14 cellular contexts compared by ENCODE assay signal in the genomic region with DNA sequence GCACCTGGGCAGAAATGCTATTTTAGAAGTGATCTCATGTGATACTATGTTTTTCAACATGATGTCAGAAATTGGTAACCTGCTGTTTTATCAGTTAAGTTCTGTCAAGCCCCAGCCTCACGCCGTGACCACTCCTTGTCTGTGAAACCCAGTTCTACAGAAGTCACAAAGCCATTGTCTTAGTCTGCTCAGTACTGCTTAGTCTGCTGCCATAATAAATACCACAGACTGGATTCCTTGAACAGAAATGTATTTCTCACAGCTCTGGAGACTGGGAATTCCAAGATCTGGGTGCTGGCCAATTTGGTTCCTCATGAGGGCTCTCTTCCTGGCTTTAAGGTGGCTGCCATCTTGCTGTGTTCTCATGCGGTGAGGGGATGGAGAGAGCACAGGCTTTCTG.
DNase-seq lines count a peak whose midpoint lies in the region; ATAC-seq, FAIRE-seq and TF ChIP-seq lines count a peak whose summit lies in the region.
"Had no signal": no experiment of that assay in that cellular context is flagged by ENCODE, and none has a peak within 500 bp of the region (broad histone marks: within the 10 kb centered on the region; RNA-seq: fewer than 3 reads in every experiment).

No MANE protein-coding gene starts in this region.

- POLR2A ChIA-PET in MCF 10A (lab: Yijun Ruan, JAX) (interaction anchor here (0.6 to 8.0 kb wide), 18 partner anchors 8 to 252 kb away, joined by 3 to 88 read pairs (median 4); partner anchors contain the start of gene HIF1A), PC-9 (lab: Charles Lee; ENCODE audit: unreplicated experiment) (interaction anchor here (0.7 kb wide), 1 partner anchor 26 kb away, joined by 4 read pairs; no protein-coding TSS in a partner anchor)

- no peaks in the 10 kb centered on the region for H3K9me3 Mint-ChIP-seq in MCF 10A (ENCODE audit: unreplicated experiment)
- H3K9me3 Mint-ChIP-seq in astrocyte (ENCODE audit: unreplicated experiment) = no peaks in the 10 kb centered on the region

- H3K9ac ChIP-seq in astrocyte (ENCODE audit: low read length) = no peak overlapping the region
- H3K9ac ChIP-seq: BLaER1 had no signal

- H3K4me1 ChIP-seq in breast epithelium (no peaks in the 10 kb centered on the region), astrocyte (ENCODE audit: insufficient read depth, low read length) (peaks cover 26% of the 10 kb centered on the region), left lung (peaks cover 15 to 64% of the 10 kb centered on the region in 2 donors), upper lobe of right lung (peaks cover 37% of the 10 kb centered on the region), PC-9 (replicated peaks; ENCODE audit: insufficient read depth) (peaks cover 2% of the 10 kb centered on the region; the same call in 1 of the 2 replicates)

- H3K36me3 ChIP-seq in breast epithelium = no peaks in the 10 kb centered on the region
- no peaks in the 10 kb centered on the region for H3K36me3 ChIP-seq in astrocyte (ENCODE audit: insufficient read depth, low read length)
- H3K36me3 ChIP-seq in left lung = no peaks in the 10 kb centered on the region
- no peaks in the 10 kb centered on the region for H3K36me3 ChIP-seq in upper lobe of right lung
- peaks cover 4% of the 10 kb centered on the region; the same call in 1 of the 2 replicates for H3K36me3 ChIP-seq in PC-9 (ENCODE audit: low read depth)
- H3K36me3 ChIP-seq: cardiac muscle cell, pancreas had no signal

- DNase-seq in MCF 10A (ENCODE audit: unreplicated experiment) = no peak
- no peak for DNase-seq in breast epithelium (ENCODE audit: low spot score in 2 of 2)
- peak; percentile 76 for DNase-seq in astrocyte (ENCODE audit: low read depth)
- no peak for DNase-seq in left lung
- DNase-seq in upper lobe of right lung = no peak
- no peak for DNase-seq in PC-9
- no peak for DNase-seq in NCI-H1417 (lab: John Stamatoyannopoulos, UW)
- DNase-seq: H7, NCI-H2081, pancreas, testis had no signal

- H3K79me2 ChIP-seq in astrocyte (ENCODE audit: insufficient read depth, low read length) (no peaks in the 10 kb centered on the region), PC-9 (ENCODE audit: low read depth) (no peaks in the 10 kb centered on the region)

- H3K27me3 Mint-ChIP-seq in MCF 10A (ENCODE audit: insufficient read depth, unreplicated experiment) = no peaks in the 10 kb centered on the region
- no peaks in the 10 kb centered on the region for H3K27me3 Mint-ChIP-seq in astrocyte (ENCODE audit: low read depth, unreplicated experiment)

- H3K4me3 ChIP-seq in breast epithelium = no peak overlapping the region
- H3K4me3 ChIP-seq in astrocyte (ENCODE audit: insufficient read depth, low read depth, low read length) = no peak overlapping the region
- H3K4me3 ChIP-seq in left lung = no peak overlapping the region
- no peak overlapping the region for H3K4me3 ChIP-seq in upper lobe of right lung
- H3K4me3 ChIP-seq in PC-9 = no peak overlapping the region
- H3K4me3 ChIP-seq: BLaER1, cardiac muscle cell, pancreas, testis had no signal

- no peak overlapping the region for H3K4me3 Mint-ChIP-seq in MCF 10A (ENCODE audit: unreplicated experiment)
- H3K4me3 Mint-ChIP-seq in astrocyte (ENCODE audit: unreplicated experiment) = no peak overlapping the region

- H3K27ac ChIP-seq in breast epithelium (peak overlapping the region in 1 of 2 donors; percentile 14), astrocyte (ENCODE audit: low read depth, low read length) (peak overlapping the region; percentile 17), left lung (peak overlapping the region; percentile 54 to 60), upper lobe of right lung (no peak overlapping the region), PC-9 (no peak overlapping the region)
- H3K27ac ChIP-seq: BLaER1, cardiac muscle cell, testis had no signal

- H3K27ac Mint-ChIP-seq in MCF 10A (ENCODE audit: low read depth, unreplicated experiment) = peak overlapping the region; percentile 76
- H3K27ac Mint-ChIP-seq in astrocyte (ENCODE audit: unreplicated experiment) = peak overlapping the region; percentile 48

- TF ChIP-seq CTCF in MCF 10A (IDR thresholded peaks at IDR 0.05; ENCODE audit: unreplicated experiment) (no peak), breast epithelium (IDR thresholded peaks at IDR 0.05) (no peak), astrocyte (IDR thresholded peaks at IDR 0.05; ENCODE audit: insufficient read depth, low read depth, low read length) (no peak), left lung (IDR thresholded peaks at IDR 0.05) (no peak), upper lobe of right lung (IDR thresholded peaks at IDR 0.05) (no peak), PC-9 (conservative IDR thresholded peaks at IDR 0.05) (no peak)

- H3K36me3 Mint-ChIP-seq in MCF 10A (ENCODE audit: insufficient read depth, unreplicated experiment) (no peaks in the 10 kb centered on the region), astrocyte (ENCODE audit: low read depth, unreplicated experiment) (peaks cover 4% of the 10 kb centered on the region)

- H3K27me3 ChIP-seq in breast epithelium (no peaks in the 10 kb centered on the region), astrocyte (ENCODE audit: insufficient read depth, low read length) (no peaks in the 10 kb centered on the region), left lung (no peaks in the 10 kb centered on the region), upper lobe of right lung (no peaks in the 10 kb centered on the region), PC-9 (ENCODE audit: insufficient read depth, low read depth) (no peaks in the 10 kb centered on the region)
- H3K27me3 ChIP-seq: BLaER1, cardiac muscle cell, pancreas, testis had no signal

- ATAC-seq in left lung = no peak
- peak; percentile 20 for ATAC-seq in upper lobe of right lung
- ATAC-seq in HG03439 (IDR thresholded peaks at IDR 0.05; ENCODE audit: unreplicated experiment) = no peak

- CTCF ChIA-PET in MCF 10A (lab: Yijun Ruan, JAX) (interaction anchor here (0.6 to 2.7 kb wide), 8 partner anchors 15 to 240 kb away, joined by 3 to 10 read pairs (median 5); no protein-coding TSS in a partner anchor), PC-9 (lab: Charles Lee) (interaction anchor here (0.6 kb wide), 1 partner anchor 23 kb away, joined by 4 read pairs; no protein-coding TSS in a partner anchor)

- TF ChIP-seq POLR2A in breast epithelium (IDR thresholded peaks at IDR 0.05) = no peak

- no peak overlapping the region for H2AFZ ChIP-seq in astrocyte (ENCODE audit: low read depth, low read length)
- H2AFZ ChIP-seq in PC-9 = no peak overlapping the region

- H3K4me2 ChIP-seq in astrocyte (ENCODE audit: low read length) (no peak overlapping the region), PC-9 (no peak overlapping the region)
- H3K4me2 ChIP-seq: BLaER1 had no signal

- H3K9me2 ChIP-seq in PC-9 (ENCODE audit: insufficient read depth) = peaks cover 3% of the 10 kb centered on the region; the same call in 1 of the 2 replicates

- H4K20me1 ChIP-seq in astrocyte (ENCODE audit: insufficient read depth, low read length) (no peaks in the 10 kb centered on the region), PC-9 (ENCODE audit: insufficient read depth) (no peaks in the 10 kb centered on the region)
- H4K20me1 ChIP-seq: BLaER1 had no signal

- intact Hi-C loops in MCF 10A (cut with micrococcal nuclease) = no loop called here
- intact Hi-C loops in breast epithelium (cut with DNase I; ENCODE audit: low total_unique reads) = no loop called here
- intact Hi-C loops in left lung (cut with DNase I) = no loop called here
- intact Hi-C loops in upper lobe of right lung (cut with DNase I) = no loop called here
- intact Hi-C loops in PC-9 (cut with micrococcal nuclease; ENCODE audit: unreplicated experiment) = no loop called here

- peaks cover 24% of the 10 kb centered on the region for H3K4me1 Mint-ChIP-seq in MCF 10A (ENCODE audit: insufficient read depth, unreplicated experiment)
- peaks cover 16% of the 10 kb centered on the region for H3K4me1 Mint-ChIP-seq in astrocyte (ENCODE audit: low read depth, unreplicated experiment)

- no TSS peak for BruUV-seq in MCF 10A (replicated peaks; lab: Mats Ljungman, UMichigan)
- no TSS peak for BruUV-seq in PC-9 (replicated peaks; lab: Mats Ljungman, UMichigan)

- H3K9me3 ChIP-seq in breast epithelium (no peaks in the 10 kb centered on the region), astrocyte (ENCODE audit: insufficient read depth, low read depth, low read length) (no peaks in the 10 kb centered on the region), left lung (no peaks in the 10 kb centered on the region), upper lobe of right lung (no peaks in the 10 kb centered on the region), PC-9 (ENCODE audit: insufficient read depth, low read depth) (no peaks in the 10 kb centered on the region)
- H3K9me3 ChIP-seq: BLaER1, pancreas, testis had no signal

- no peaks in the 10 kb centered on the region for H3F3A ChIP-seq in PC-9 (ENCODE audit: insufficient read depth, low read depth)

- FAIRE-seq in astrocyte (lab: Jason Lieb, UNC) = no peak
- FAIRE-seq: pancreas had no signal

Comparison
In these comparisons a context has a peak if more than half of its experiments do, and no peak if none do; other contexts are left out.
1. H3K27ac ChIP-seq: peak in astrocyte (single experiment) and left lung (2 of 2); none in upper lobe of right lung (single experiment) and PC-9 (single experiment).